Comparison of ENCODE assay signal across 11 cellular contexts in genomic region chr10:119269737-119270136, GRCh38.
A peak's percentile ranks its signal among the peaks of the same experiment; 100 is the strongest.
DNase-seq lines count a peak whose midpoint lies in the region; ATAC-seq and TF ChIP-seq lines count a peak whose summit lies in the region.
"Had no signal": no experiment of that assay in that cellular context is flagged by ENCODE, and none has a peak within 500 bp of the region (broad histone marks: within the 10 kb centered on the region; RNA-seq: fewer than 3 reads in every experiment).

No MANE protein-coding gene starts in this region.

- H3K4me1 Mint-ChIP-seq in activated naive CD4-positive, alpha-beta T cell treated with anti-CD3 and anti-CD28 coated beads, Interleukin-2, amount 10 ng/mL, durations not matched to agents 7 days and 5 days = peaks cover 55% of the 10 kb centered on the region
- peaks cover 50% of the 10 kb centered on the region for H3K4me1 Mint-ChIP-seq in activated naive CD8-positive, alpha-beta T cell treated with anti-CD3 and anti-CD28 coated beads, Interleukin-2, amount 50 U/mL, for 24 hours
- H3K4me1 Mint-ChIP-seq in naive B cell = peaks cover 54 to 84% (median 68%) of the 10 kb centered on the region in 3 donors
- peaks cover 43% of the 10 kb centered on the region for H3K4me1 Mint-ChIP-seq in type B pancreatic cell (ENCODE audit: unreplicated experiment)

- H3K27me3 Mint-ChIP-seq in activated naive CD4-positive, alpha-beta T cell treated with anti-CD3 and anti-CD28 coated beads, Interleukin-2, amount 10 ng/mL, durations not matched to agents 7 days and 5 days = no peaks in the 10 kb centered on the region
- no peaks in the 10 kb centered on the region for H3K27me3 Mint-ChIP-seq in activated naive CD8-positive, alpha-beta T cell treated with anti-CD3 and anti-CD28 coated beads, Interleukin-2, amount 50 U/mL, for 24 hours
- no peaks in the 10 kb centered on the region for H3K27me3 Mint-ChIP-seq in naive B cell
- no peaks in the 10 kb centered on the region for H3K27me3 Mint-ChIP-seq in type B pancreatic cell

- no peak overlapping the region for H3K4me3 Mint-ChIP-seq in activated naive CD4-positive, alpha-beta T cell treated with anti-CD3 and anti-CD28 coated beads, Interleukin-2, amount 10 ng/mL, durations not matched to agents 7 days and 5 days
- no peak overlapping the region for H3K4me3 Mint-ChIP-seq in activated naive CD8-positive, alpha-beta T cell treated with anti-CD3 and anti-CD28 coated beads, Interleukin-2, amount 50 U/mL, for 24 hours
- peak overlapping the region in 6 of 8 donors; percentile 30 to 90 (median 82) for H3K4me3 Mint-ChIP-seq in naive B cell
- no peak overlapping the region for H3K4me3 Mint-ChIP-seq in type B pancreatic cell

- CTCF ChIA-PET in activated naive CD4-positive, alpha-beta T cell treated with anti-CD3 and anti-CD28 coated beads, Interleukin-2, amount 10 ng/mL, durations not matched to agents 7 days and 5 days (lab: Charles Lee) = interaction anchor here (1.0 to 3.3 kb wide), 4 partner anchors 36 to 70 kb away, joined by 3 to 19 read pairs (median 7); no protein-coding TSS in a partner anchor

- ATAC-seq in activated naive CD8-positive, alpha-beta T cell treated with anti-CD3 and anti-CD28 coated beads, Interleukin-2, amount 50 U/mL, for 24 hours = no peak
- ATAC-seq in naive B cell (ENCODE audit: low read depth in 2 of 2) = no peak
- ATAC-seq in HG03108 (IDR thresholded peaks at IDR 0.05; ENCODE audit: unreplicated experiment) = no peak
- ATAC-seq: body of pancreas had no signal

- no peaks in the 10 kb centered on the region for H3K9me3 Mint-ChIP-seq in activated naive CD4-positive, alpha-beta T cell treated with anti-CD3 and anti-CD28 coated beads, Interleukin-2, amount 10 ng/mL, durations not matched to agents 7 days and 5 days
- H3K9me3 Mint-ChIP-seq in activated naive CD8-positive, alpha-beta T cell treated with anti-CD3 and anti-CD28 coated beads, Interleukin-2, amount 50 U/mL, for 24 hours = no peaks in the 10 kb centered on the region
- H3K9me3 Mint-ChIP-seq in naive B cell (no peaks in the 10 kb centered on the region), type B pancreatic cell (no peaks in the 10 kb centered on the region)

- H3K36me3 Mint-ChIP-seq in activated naive CD4-positive, alpha-beta T cell treated with anti-CD3 and anti-CD28 coated beads, Interleukin-2, amount 10 ng/mL, durations not matched to agents 7 days and 5 days = peaks cover 15% of the 10 kb centered on the region
- H3K36me3 Mint-ChIP-seq in activated naive CD8-positive, alpha-beta T cell treated with anti-CD3 and anti-CD28 coated beads, Interleukin-2, amount 50 U/mL, for 24 hours (ENCODE audit: low read depth) = no peaks in the 10 kb centered on the region
- H3K36me3 Mint-ChIP-seq in naive B cell = no peaks in the 10 kb centered on the region
- H3K36me3 Mint-ChIP-seq in type B pancreatic cell = no peaks in the 10 kb centered on the region

- no peak for TF ChIP-seq CTCF in type B pancreatic cell (conservative IDR thresholded peaks at IDR 0.05)

- DNase-seq in activated naive CD4-positive, alpha-beta T cell treated with anti-CD3 and anti-CD28 coated beads, Interleukin-2, amount 10 ng/mL, durations not matched to agents 7 days and 5 days = no peak
- DNase-seq in activated naive CD4-positive, alpha-beta T cell (lab: John Stamatoyannopoulos, UW) = no peak
- no peak for DNase-seq in activated naive CD8-positive, alpha-beta T cell treated with anti-CD3 and anti-CD28 coated beads, Interleukin-2, amount 50 U/mL, for 24 hours
- DNase-seq in naive B cell = no peak
- DNase-seq in type B pancreatic cell (ENCODE audit: extremely low spot score, unreplicated experiment) = no peak
- DNase-seq in NCI-H1930 (lab: John Stamatoyannopoulos, UW) = no peak
- no peak for DNase-seq in C1 segment of cervical spinal cord (lab: John Stamatoyannopoulos, UW)
- DNase-seq: body of pancreas, hypothalamus, uterus had no signal

- H3K27ac Mint-ChIP-seq in activated naive CD4-positive, alpha-beta T cell treated with anti-CD3 and anti-CD28 coated beads, Interleukin-2, amount 10 ng/mL, durations not matched to agents 7 days and 5 days = peak overlapping the region; percentile 93
- H3K27ac Mint-ChIP-seq in activated naive CD8-positive, alpha-beta T cell treated with anti-CD3 and anti-CD28 coated beads, Interleukin-2, amount 50 U/mL, for 24 hours = peak overlapping the region; percentile 87
- peak overlapping the region; percentile 100 for H3K27ac Mint-ChIP-seq in naive B cell
- peak overlapping the region; percentile 90 for H3K27ac Mint-ChIP-seq in type B pancreatic cell

Comparison
In these comparisons a context has a peak if more than half of its experiments do, and no peak if none do; other contexts are left out.
1. H3K4me3 Mint-ChIP-seq: peak in naive B cell (6 of 8); none in activated naive CD4-positive, alpha-beta T cell treated with anti-CD3 and anti-CD28 coated beads, Interleukin-2, amount 10 ng/mL, durations not matched to agents 7 days and 5 days (single experiment), activated naive CD8-positive, alpha-beta T cell treated with anti-CD3 and anti-CD28 coated beads, Interleukin-2, amount 50 U/mL, for 24 hours (single experiment) and type B pancreatic cell (single experiment).
2. Peak in every context shown above with its lines, with median percentiles within 50 percentile points of each other: H3K27ac Mint-ChIP-seq.